In the genomic region with DNA sequence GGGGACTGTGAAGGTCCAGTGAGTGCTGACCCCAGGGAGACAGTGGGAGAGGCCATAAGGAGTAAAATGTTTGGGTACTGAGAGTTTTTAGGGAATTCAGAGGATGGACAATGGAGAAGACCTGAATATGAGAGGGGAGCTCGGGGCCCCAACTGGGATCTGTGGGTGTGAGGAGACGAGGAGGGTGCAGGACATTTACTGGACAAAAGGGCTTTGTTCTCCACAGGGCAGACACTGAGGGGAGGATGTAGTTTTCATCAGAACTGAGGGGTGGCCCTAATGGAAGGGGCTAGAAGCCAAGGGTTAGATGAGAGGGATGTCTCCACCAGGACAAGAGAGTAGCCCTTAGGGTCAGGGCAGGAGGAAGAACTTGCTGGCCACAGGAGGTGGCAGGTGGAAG, we compare ENCODE assay signal across 22 cellular contexts. TPM values are rescaled to one million over a fixed set of nuclear protein-coding genes. Genes with fewer than 3 reads are reported as not detected.
A peak's percentile ranks its signal among the peaks of the same experiment; 100 is the strongest.
DNase-seq lines count a peak whose midpoint lies in the region; ATAC-seq and TF ChIP-seq lines count a peak whose summit lies in the region.
"Had no signal": no experiment of that assay in that cellular context is flagged by ENCODE, and none has a peak within 500 bp of the region (broad histone marks: within the 10 kb centered on the region; RNA-seq: fewer than 3 reads in every experiment).

No MANE protein-coding gene starts in this region.

- intact Hi-C loops in dendritic cell treated with granulocyte-macrophage colony-stimulating factor and Interleukin-4, amounts not matched to agents 40 ng/mL and 50 ng/mL, for 4 days (cut with micrococcal nuclease): loop anchor here (5.0 kb wide), 2 partner anchors 45 to 135 kb away; partner anchors contain the start of genes DSTYK and RBBP5
- intact Hi-C loops in left cardiac atrium (cut with DNase I): loop anchor here (5.0 to 10.0 kb wide), 4 partner anchors 135 to 443 kb away; partner anchors contain the start of gene RBBP5 (in 1 of the 2)

- H3K4me1 Mint-ChIP-seq in dendritic cell treated with granulocyte-macrophage colony-stimulating factor and Interleukin-4, amounts not matched to agents 40 ng/mL and 50 ng/mL, for 4 days (ENCODE audit: low read depth): peaks cover 94% of the 10 kb centered on the region
- peaks cover 77% of the 10 kb centered on the region for H3K4me1 Mint-ChIP-seq in nephron

- no peaks in the 10 kb centered on the region for H3K27me3 ChIP-seq in RWPE2 (ENCODE audit: insufficient read depth, poor library complexity, severe bottlenecking)
- H3K27me3 ChIP-seq: gastroesophageal sphincter had no signal

- TF ChIP-seq CTCF in RWPE2 (IDR thresholded peaks at IDR 0.05; ENCODE audit: poor library complexity, severe bottlenecking): no peak
- no peak for TF ChIP-seq CTCF in nephron (IDR thresholded peaks at IDR 0.05; ENCODE audit: unreplicated experiment in 3 of 3)
- TF ChIP-seq CTCF in GM10248 (IDR thresholded peaks at IDR 0.05; ENCODE audit: control extremely low read depth, extremely low read depth, low read depth, missing control alignments): no peak

- H3K27ac ChIP-seq in RWPE2 (ENCODE audit: poor library complexity, severe bottlenecking): peak overlapping the region; percentile 84
- peak overlapping the region; percentile 96 for H3K27ac ChIP-seq in substantia nigra (ENCODE audit: low read depth, low read length, poor library complexity, severe bottlenecking)
- H3K27ac ChIP-seq: gastroesophageal sphincter, GM23248 had no signal

- ATAC-seq in RWPE2 (ENCODE audit: low read depth): no peak
- no peak for ATAC-seq in HG02623 (IDR thresholded peaks at IDR 0.05; ENCODE audit: unreplicated experiment)
- ATAC-seq in GM18511 (IDR thresholded peaks at IDR 0.05; ENCODE audit: unreplicated experiment): no peak
- ATAC-seq in left cardiac atrium: no peak
- ATAC-seq: activated T-cell treated with anti-CD3 and anti-CD28 coated beads, Interleukin-2, amount 50 U/mL, for 72 hours; gastroesophageal sphincter; naive thymus-derived CD8-positive, alpha-beta T cell; T-cell had no signal

- POLR2A ChIA-PET in GM10248 (lab: Yijun Ruan, JAX): no interaction called here

- H3K4me3 Mint-ChIP-seq in dendritic cell treated with granulocyte-macrophage colony-stimulating factor and Interleukin-4, amounts not matched to agents 40 ng/mL and 50 ng/mL, for 4 days: no peak overlapping the region
- no peak overlapping the region for H3K4me3 Mint-ChIP-seq in nephron
- H3K4me3 Mint-ChIP-seq: activated naive CD4-positive, alpha-beta T cell treated with anti-CD3 and anti-CD28 coated beads, Interleukin-2, amount 10 ng/mL, durations not matched to agents 7 days and 5 days; activated T-cell treated with anti-CD3 and anti-CD28 coated beads, Interleukin-2, amount 50 U/mL, for 72 hours; CD4-positive, alpha-beta T cell; T-cell had no signal

- no peaks in the 10 kb centered on the region for H3K36me3 ChIP-seq in RWPE2 (ENCODE audit: low read depth)

- H3K4me1 ChIP-seq in RWPE2 (ENCODE audit: insufficient read depth, poor library complexity, severe bottlenecking): peaks cover 31% of the 10 kb centered on the region

- peak overlapping the region; percentile 61 for H3K27ac Mint-ChIP-seq in dendritic cell treated with granulocyte-macrophage colony-stimulating factor and Interleukin-4, amounts not matched to agents 40 ng/mL and 50 ng/mL, for 4 days
- peak overlapping the region in 2 of 3 experiments; percentile 27 to 55 for H3K27ac Mint-ChIP-seq in nephron
- H3K27ac Mint-ChIP-seq: activated naive CD4-positive, alpha-beta T cell treated with anti-CD3 and anti-CD28 coated beads, Interleukin-2, amount 10 ng/mL, durations not matched to agents 7 days and 5 days; activated T-cell treated with anti-CD3 and anti-CD28 coated beads, Interleukin-2, amount 50 U/mL, for 72 hours; CD4-positive, alpha-beta T cell; naive thymus-derived CD8-positive, alpha-beta T cell; T-cell had no signal

- peaks cover 18% of the 10 kb centered on the region for H3K27me3 Mint-ChIP-seq in dendritic cell treated with granulocyte-macrophage colony-stimulating factor and Interleukin-4, amounts not matched to agents 40 ng/mL and 50 ng/mL, for 4 days
- H3K27me3 Mint-ChIP-seq in nephron (ENCODE audit: low read depth): no peaks in the 10 kb centered on the region
- H3K27me3 Mint-ChIP-seq: CD4-positive, alpha-beta T cell had no signal

- peaks cover 70% of the 10 kb centered on the region for H3K36me3 Mint-ChIP-seq in dendritic cell treated with granulocyte-macrophage colony-stimulating factor and Interleukin-4, amounts not matched to agents 40 ng/mL and 50 ng/mL, for 4 days (ENCODE audit: low read depth)
- no peaks in the 10 kb centered on the region for H3K36me3 Mint-ChIP-seq in nephron (ENCODE audit: low read depth)
- H3K36me3 Mint-ChIP-seq: activated naive CD4-positive, alpha-beta T cell treated with anti-CD3 and anti-CD28 coated beads, Interleukin-2, amount 10 ng/mL, durations not matched to agents 7 days and 5 days; naive thymus-derived CD8-positive, alpha-beta T cell; T-cell had no signal

- no peaks in the 10 kb centered on the region for H3K9me3 Mint-ChIP-seq in dendritic cell treated with granulocyte-macrophage colony-stimulating factor and Interleukin-4, amounts not matched to agents 40 ng/mL and 50 ng/mL, for 4 days
- no peaks in the 10 kb centered on the region for H3K9me3 Mint-ChIP-seq in nephron
- H3K9me3 Mint-ChIP-seq: activated naive CD4-positive, alpha-beta T cell treated with anti-CD3 and anti-CD28 coated beads, Interleukin-2, amount 10 ng/mL, durations not matched to agents 7 days and 5 days; activated T-cell treated with anti-CD3 and anti-CD28 coated beads, Interleukin-2, amount 50 U/mL, for 72 hours; CD4-positive, alpha-beta T cell; naive thymus-derived CD8-positive, alpha-beta T cell; T-cell had no signal

- CTCF ChIA-PET in GM10248 (lab: Yijun Ruan, JAX): interaction anchor here (0.9 to 42.6 kb wide), 13 partner anchors 8 to 283 kb away, joined by 3 to 1591 read pairs (median 15); partner anchors contain the start of genes NUAK2 and TMCC2

- no peak overlapping the region for H3K4me3 ChIP-seq in RWPE2 (ENCODE audit: severe bottlenecking)
- H3K4me3 ChIP-seq: gastroesophageal sphincter, GM23248 had no signal

- no peak for DNase-seq in RWPE2 (ENCODE audit: low spot score)
- DNase-seq in substantia nigra (lab: John Stamatoyannopoulos, UW): peak in 9 of 49 donors; percentile 24 to 57 (median 39)
- no peak for DNase-seq in GM10248 (ENCODE audit: extremely low spot score)
- no peak for DNase-seq in left cardiac atrium
- DNase-seq: activated naive CD4-positive, alpha-beta T cell treated with anti-CD3 and anti-CD28 coated beads, Interleukin-2, amount 10 ng/mL, durations not matched to agents 7 days and 5 days; activated T-cell treated with anti-CD3 and anti-CD28 coated beads, Interleukin-2, amount 50 U/mL, for 72 hours; aorta; CD4-positive, alpha-beta T cell; DMS 273 treated with DMSO at 0.1 percent for 48 hours; effector CD8-positive, alpha-beta T cell; GM23248; Kasumi-1; naive thymus-derived CD8-positive, alpha-beta T cell; NCI-H1694 treated with DMSO at 0.1 percent for 48 hours; OCI-M1; SHP77 treated with DMSO at 0.1 percent for 48 hours; T-cell had no signal

- H3K9me3 ChIP-seq in RWPE2 (ENCODE audit: severe bottlenecking): no peaks in the 10 kb centered on the region
- H3K9me3 ChIP-seq: gastroesophageal sphincter had no signal

RNA-seq across cellular contexts. Expression of gene TMCC2, which starts 30.0 kb away (rescaled TPM):
- 10 to 100 TPM in 1 of 2 donors, 1 to 10 TPM in 1; 7.3 to 11.9 TPM for total RNA-seq in left cardiac atrium

RNA-seq across cellular contexts. Expression of gene DSTYK, which starts 46.2 kb away (rescaled TPM):
- 1 to 10 TPM; 8.1 to 8.2 TPM for total RNA-seq in left cardiac atrium
